Comparison of ENCODE assay signal across 16 cellular contexts in the genomic region with DNA sequence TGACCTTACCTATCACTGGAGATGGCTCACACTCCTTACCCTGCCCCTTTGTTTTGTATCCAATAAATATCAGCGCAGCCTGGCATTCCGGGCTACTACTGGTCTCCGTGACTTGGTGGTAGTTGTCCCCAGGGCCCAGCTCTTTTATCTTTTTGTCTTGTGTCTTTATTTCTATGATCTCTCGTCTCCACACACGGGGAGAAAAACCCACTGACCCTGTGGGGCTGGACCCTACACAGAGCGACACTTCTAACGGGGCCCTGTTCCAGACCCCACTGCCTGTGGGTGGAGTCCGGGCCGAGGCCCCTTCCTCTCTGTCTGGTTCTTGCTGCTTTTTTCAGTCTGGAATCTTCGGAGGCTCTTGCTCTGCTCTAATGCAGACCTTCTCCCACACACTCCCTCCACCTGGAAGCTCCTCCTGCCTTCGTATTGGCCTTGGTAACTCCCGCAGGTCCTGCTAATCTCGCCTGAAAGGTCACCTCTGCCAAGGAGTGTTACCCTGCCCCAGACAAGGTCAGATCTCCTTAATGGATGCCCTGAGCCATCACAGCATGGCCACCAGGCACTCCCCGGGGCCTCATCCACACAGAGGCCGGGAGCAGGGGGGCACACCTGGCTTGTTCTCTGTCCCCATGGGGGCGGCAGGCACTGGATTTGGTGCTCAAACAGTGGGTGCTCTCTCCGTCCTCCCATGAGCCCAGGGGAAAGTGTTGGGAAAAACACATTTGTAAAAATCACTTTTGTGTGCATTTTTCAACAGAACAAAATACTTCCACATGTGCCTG.
DNase-seq lines count a peak whose midpoint lies in the region; ATAC-seq and TF ChIP-seq lines count a peak whose summit lies in the region.
"Had no signal": no experiment of that assay in that cellular context is flagged by ENCODE, and none has a peak within 500 bp of the region (broad histone marks: within the 10 kb centered on the region; RNA-seq: fewer than 3 reads in every experiment).

No MANE protein-coding gene starts in this region.

- peaks cover 0 to 11% (median 0%) of the 10 kb centered on the region in 11 donors for H3K9me3 ChIP-seq in heart right ventricle
- H3K9me3 ChIP-seq in neural progenitor cell (ENCODE audit: low read depth): no peaks in the 10 kb centered on the region
- peaks cover 0 to 14% (median 0%) of the 10 kb centered on the region in 8 donors for H3K9me3 ChIP-seq in spleen

- TF ChIP-seq POLR2A in spleen (IDR thresholded peaks at IDR 0.05): no peak

- H3K4me3 ChIP-seq in heart right ventricle (no peak overlapping the region), neural progenitor cell (no peak overlapping the region), spleen (no peak overlapping the region)
- H3K4me3 ChIP-seq: BLaER1 treated with 17β-estradiol and CSF1 and Interleukin-3, amounts not matched to agents 10 nM and 100 nM had no signal

- H3K79me2 ChIP-seq in neural progenitor cell (ENCODE audit: low read depth): no peaks in the 10 kb centered on the region

- H3K36me3 ChIP-seq in heart right ventricle (no peaks in the 10 kb centered on the region), neural progenitor cell (no peaks in the 10 kb centered on the region), spleen (no peaks in the 10 kb centered on the region)
- H3K36me3 ChIP-seq: BLaER1 treated with 17β-estradiol and CSF1 and Interleukin-3, amounts not matched to agents 10 nM and 100 nM had no signal

- H3F3A ChIP-seq in neural progenitor cell (ENCODE audit: low read depth): peaks cover 19% of the 10 kb centered on the region

- H3K4me1 ChIP-seq in heart right ventricle: peaks cover 0 to 4% (median 0%) of the 10 kb centered on the region in 9 donors
- H3K4me1 ChIP-seq in neural progenitor cell: peaks cover 24% of the 10 kb centered on the region
- H3K4me1 ChIP-seq in spleen: no peaks in the 10 kb centered on the region

- DNase-seq in Right ventricle myocardium superior (peak; percentile 21), heart right ventricle (no peak), chondrocyte (ENCODE audit: low spot score) (peak; percentile 60), neural progenitor cell (ENCODE audit: low spot score) (no peak), spleen (peak; percentile 36), left colon (no peak)
- DNase-seq: 8988T; Calu3; CD8-positive, alpha-beta T cell; DMS79 treated with DMSO at 0.1 percent for 48 hours; GF-D8; H9 had no signal

- intact Hi-C loops in Right ventricle myocardium superior (cut with DNase I): no loop called here
- intact Hi-C loops in heart right ventricle (cut with DNase I): no loop called here
- intact Hi-C loops in spleen (cut with DNase I; ENCODE audit: low total_unique reads): no loop called here
- intact Hi-C loops in left colon (cut with DNase I, micrococcal nuclease): no loop called here

- H3K27me3 Mint-ChIP-seq in chondrocyte (ENCODE audit: low read depth) (no peaks in the 10 kb centered on the region), neural progenitor cell (ENCODE audit: insufficient read depth, low read depth) (no peaks in the 10 kb centered on the region)
- H3K27me3 Mint-ChIP-seq: B cell had no signal

- no peaks in the 10 kb centered on the region for H4K20me1 ChIP-seq in neural progenitor cell (ENCODE audit: low read depth)
- H4K20me1 ChIP-seq: BLaER1 treated with 17β-estradiol and CSF1 and Interleukin-3, amounts not matched to agents 10 nM and 100 nM had no signal

- ATAC-seq in Right ventricle myocardium superior (ENCODE audit: poor library complexity) (no peak), heart right ventricle (no peak), GM18511 (IDR thresholded peaks at IDR 0.05; ENCODE audit: unreplicated experiment) (no peak), GM19023 (IDR thresholded peaks at IDR 0.05; ENCODE audit: unreplicated experiment) (no peak), left colon (no peak)
- ATAC-seq: CD8-positive, alpha-beta T cell had no signal

- H3K4me3 Mint-ChIP-seq in chondrocyte (ENCODE audit: unreplicated experiment) (no peak overlapping the region), neural progenitor cell (no peak overlapping the region)
- H3K4me3 Mint-ChIP-seq: B cell; CD8-positive, alpha-beta T cell; H9 had no signal

- H3K36me3 Mint-ChIP-seq in chondrocyte (ENCODE audit: low read depth): no peaks in the 10 kb centered on the region
- no peaks in the 10 kb centered on the region for H3K36me3 Mint-ChIP-seq in neural progenitor cell
- H3K36me3 Mint-ChIP-seq: CD8-positive, alpha-beta T cell had no signal

- peaks cover 15% of the 10 kb centered on the region for H3K9me3 Mint-ChIP-seq in chondrocyte (ENCODE audit: low read depth)
- H3K9me3 Mint-ChIP-seq in neural progenitor cell: peaks cover 9% of the 10 kb centered on the region
- H3K9me3 Mint-ChIP-seq: CD8-positive, alpha-beta T cell had no signal

- H3K4me2 ChIP-seq in neural progenitor cell: no peak overlapping the region
- H3K4me2 ChIP-seq: BLaER1 treated with 17β-estradiol and CSF1 and Interleukin-3, amounts not matched to agents 10 nM and 100 nM had no signal

- TF ChIP-seq CTCF in heart right ventricle (IDR thresholded peaks at IDR 0.05) (no peak), chondrocyte (IDR thresholded peaks at IDR 0.05) (no peak), neural progenitor cell (IDR thresholded peaks at IDR 0.05) (no peak), spleen (IDR thresholded peaks at IDR 0.05 in 8 of 11, conservative IDR thresholded peaks at IDR 0.05 in 3 of 11) (no peak)

- no peak overlapping the region for H2AFZ ChIP-seq in neural progenitor cell (replicated peaks)

- 83 to 85% methylated on average over 17 of the region's 17 CpGs for WGBS in heart right ventricle, 2 donors
- 83 to 90% (median 86%) methylated on average over 15 to 17 of the region's 17 CpGs for WGBS in spleen, 5 donors

- H3K4me1 Mint-ChIP-seq in chondrocyte (ENCODE audit: low read depth) (no peaks in the 10 kb centered on the region), neural progenitor cell (peaks cover 17% of the 10 kb centered on the region)
- H3K4me1 Mint-ChIP-seq: B cell had no signal

- H3K27ac ChIP-seq in heart right ventricle (no peak overlapping the region), neural progenitor cell (no peak overlapping the region), spleen (no peak overlapping the region)
- H3K27ac ChIP-seq: BLaER1 treated with 17β-estradiol and CSF1 and Interleukin-3, amounts not matched to agents 10 nM and 100 nM had no signal

- H3K27ac Mint-ChIP-seq in chondrocyte (ENCODE audit: unreplicated experiment) (no peak overlapping the region), neural progenitor cell (peak overlapping the region; percentile 72)
- H3K27ac Mint-ChIP-seq: B cell; CD8-positive, alpha-beta T cell; H9 had no signal

- H3K27me3 ChIP-seq in heart right ventricle (peaks cover 0 to 14% (median 0%) of the 10 kb centered on the region in 7 donors), neural progenitor cell (no peaks in the 10 kb centered on the region), spleen (replicated peaks in 1 of 7) (peaks cover 0 to 24% (median 0%) of the 10 kb centered on the region in 7 donors)
- H3K27me3 ChIP-seq: BLaER1 treated with 17β-estradiol and CSF1 and Interleukin-3, amounts not matched to agents 10 nM and 100 nM had no signal

- no peak overlapping the region for H3K9ac ChIP-seq in neural progenitor cell
- H3K9ac ChIP-seq: BLaER1 treated with 17β-estradiol and CSF1 and Interleukin-3, amounts not matched to agents 10 nM and 100 nM had no signal

Comparison
In these comparisons a context has a peak if more than half of its experiments do, and no peak if none do; other contexts are left out.
1. DNase-seq: peak in Right ventricle myocardium superior (single experiment), chondrocyte (single experiment) and spleen (single experiment); none in heart right ventricle (0 of 2), neural progenitor cell (single experiment) and left colon (0 of 2).